ENCODE assay signal across 16 cellular contexts in genomic region chr7:127872122-127872521, GRCh38.
DNase-seq lines count a peak whose midpoint lies in the region; ATAC-seq and TF ChIP-seq lines count a peak whose summit lies in the region.
"Had no signal": no experiment of that assay in that cellular context is flagged by ENCODE, and none has a peak within 500 bp of the region (broad histone marks: within the 10 kb centered on the region; RNA-seq: fewer than 3 reads in every experiment).

No MANE protein-coding gene starts in this region.

- intact Hi-C loops in CD14-positive monocyte (cut with micrococcal nuclease), result loop anchor here in 1 of 2 donors (10.0 kb wide), 1 partner anchor 57 kb away; no protein-coding TSS in a partner anchor

- H3K27ac Mint-ChIP-seq in CD14-positive monocyte, result peak overlapping the region in 4 of 7 donors; percentile 43 to 81 (median 62)
- H3K27ac Mint-ChIP-seq in HFFc6, result peak overlapping the region; percentile 40; the same call in 1 of the 2 replicates

- no peak for DNase-seq in CD14-positive monocyte (ENCODE audit: low spot score)
- DNase-seq in GM19240 (ENCODE audit: insufficient read length, low spot score), result peak; percentile 5
- DNase-seq in HFFc6, result no peak
- DNase-seq in stimulated activated naive CD4-positive, alpha-beta T cell treated with Interleukin-2 at 50 U/mL for 16 hours (lab: John Stamatoyannopoulos, UW), result no peak
- no peak for DNase-seq in activated T-cell treated with anti-CD3 and anti-CD28 coated beads, Interleukin-2, amount 50 U/mL, for 1 hour
- DNase-seq in NCI-H2227 treated with DMSO at 0.1 percent for 48 hours (lab: John Stamatoyannopoulos, UW), result no peak
- no peak for DNase-seq in NCI-H2107 (lab: John Stamatoyannopoulos, UW)
- DNase-seq: activated CD8-positive, alpha-beta memory T cell treated with anti-CD3 and anti-CD28 coated beads, Interleukin-2, amount 50 U/mL, for 4 hours; IMR-90; NCI-H1436 treated with DMSO at 0.1 percent for 48 hours; NCI-H748 treated with DMSO at 0.1 percent for 48 hours; SHP77 treated with DMSO at 0.1 percent for 48 hours; uterus had no signal

- no peaks in the 10 kb centered on the region for H3K9me3 Mint-ChIP-seq in CD14-positive monocyte
- no peaks in the 10 kb centered on the region for H3K9me3 Mint-ChIP-seq in HFFc6

- TF ChIP-seq CTCF in CD14-positive monocyte (IDR thresholded peaks at IDR 0.05) (no peak), HFFc6 (IDR thresholded peaks at IDR 0.05) (no peak)

- H3K27me3 Mint-ChIP-seq in CD14-positive monocyte (ENCODE audit: low read depth in 3 of 3) (no peaks in the 10 kb centered on the region), HFFc6 (ENCODE audit: insufficient read depth) (no peaks in the 10 kb centered on the region; the same call in 1 of the 2 replicates)
- H3K27me3 Mint-ChIP-seq: progenitor cell of endocrine pancreas had no signal

- ATAC-seq in HG03196 (IDR thresholded peaks at IDR 0.05; ENCODE audit: unreplicated experiment), result peak; percentile 63
- ATAC-seq: A549 had no signal

- peaks cover 27% of the 10 kb centered on the region for H3K4me1 Mint-ChIP-seq in CD14-positive monocyte
- peaks cover 49% of the 10 kb centered on the region for H3K4me1 Mint-ChIP-seq in HFFc6 (ENCODE audit: low read depth)

- H3K4me3 Mint-ChIP-seq in CD14-positive monocyte, result no peak overlapping the region
- no peak overlapping the region for H3K4me3 Mint-ChIP-seq in HFFc6

- peaks cover 10 to 25% of the 10 kb centered on the region in 2 donors for H3K36me3 Mint-ChIP-seq in CD14-positive monocyte
- H3K36me3 Mint-ChIP-seq in HFFc6 (ENCODE audit: low read depth), result no peaks in the 10 kb centered on the region
